ENCODE assay signal across 1 cellular context in genomic region chr3:189458536-189458935, GRCh38.
TF ChIP-seq lines count a peak whose summit lies in the region.

No MANE protein-coding gene starts in this region.

TF ChIP-seq in SK-N-SH, 30 proteins besides CTCF, POLR2A, EP300 and RAD21 (continued from another document):
- TF ChIP-seq NFIC (IDR thresholded peaks at IDR 0.05; ENCODE audit: borderline replicate concordance) (no peak), FOXM1 (IDR thresholded peaks at IDR 0.05; ENCODE audit: low read depth) (no peak), TCF12 (IDR thresholded peaks at IDR 0.05) (no peak)
